ENCODE assay signal across 1 cellular context in the genomic region with DNA sequence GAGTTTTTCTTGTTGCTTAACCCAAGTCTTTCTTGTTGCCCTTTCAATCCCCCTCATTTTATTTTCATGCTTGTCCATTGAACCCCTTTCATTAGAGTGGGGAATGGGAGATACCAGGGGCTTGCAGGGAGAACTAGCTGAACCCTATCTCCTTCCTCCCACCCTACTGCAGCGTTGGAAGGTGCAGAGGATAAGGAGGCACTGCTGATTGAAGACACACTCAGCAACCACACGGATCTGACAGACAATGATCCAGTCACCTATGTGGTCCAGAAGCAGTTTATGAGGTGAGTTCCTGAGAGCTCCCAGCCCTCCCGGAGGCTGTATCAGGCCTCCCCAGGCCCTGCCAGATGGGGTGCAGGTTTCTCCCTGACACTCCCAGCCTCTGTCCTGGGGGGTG.
TF ChIP-seq lines count a peak whose summit lies in the region.

No MANE protein-coding gene starts in this region.

TF ChIP-seq in A549, 52 proteins besides CTCF, POLR2A, EP300 and RAD21 (continued from another document):
- TF ChIP-seq, protein P1, sequence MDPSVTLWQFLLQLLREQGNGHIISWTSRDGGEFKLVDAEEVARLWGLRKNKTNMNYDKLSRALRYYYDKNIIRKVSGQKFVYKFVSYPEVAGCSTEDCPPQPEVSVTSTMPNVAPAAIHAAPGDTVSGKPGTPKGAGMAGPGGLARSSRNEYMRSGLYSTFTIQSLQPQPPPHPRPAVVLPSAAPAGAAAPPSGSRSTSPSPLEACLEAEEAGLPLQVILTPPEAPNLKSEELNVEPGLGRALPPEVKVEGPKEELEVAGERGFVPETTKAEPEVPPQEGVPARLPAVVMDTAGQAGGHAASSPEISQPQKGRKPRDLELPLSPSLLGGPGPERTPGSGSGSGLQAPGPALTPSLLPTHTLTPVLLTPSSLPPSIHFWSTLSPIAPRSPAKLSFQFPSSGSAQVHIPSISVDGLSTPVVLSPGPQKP (IDR thresholded peaks at IDR 0.05; ENCODE audit: low read depth, low read length): no peak
- TF ChIP-seq HOXB13 (CRISPR knock-in tag; IDR thresholded peaks at IDR 0.05; ENCODE audit: low read depth): no peak
